8 cellular contexts compared by ENCODE assay signal in genomic region chr6:116279232-116280160, GRCh38. TPM values are rescaled to one million over a fixed set of nuclear protein-coding genes. Genes with fewer than 3 reads are reported as not detected.
DNase-seq lines count a peak whose midpoint lies in the region; ATAC-seq and TF ChIP-seq lines count a peak whose summit lies in the region.

Gene TSPYL1, minus strand, starts transcription at chr6:116279930. Its CDS starts 100 bp downstream, at chr6:116279830.

- H3K27me3 Mint-ChIP-seq in T-helper 17 cell (no peaks in the 10 kb centered on the region), progenitor cell of endocrine pancreas (no peaks in the 10 kb centered on the region)

- H3K9me3 ChIP-seq in T-helper 17 cell (ENCODE audit: control insufficient read depth, low read length, poor library complexity, severe bottlenecking) (no peaks in the 10 kb centered on the region), left ventricle myocardium inferior (replicated peaks) (no peaks in the 10 kb centered on the region)

- H3K36me3 ChIP-seq in left ventricle myocardium inferior: peaks cover 10% of the 10 kb centered on the region

- ATAC-seq in HG02885 (IDR thresholded peaks at IDR 0.05; ENCODE audit: poor library complexity, unreplicated experiment): peak; percentile 93
- peak; percentile 88 for ATAC-seq in T-helper 17 cell

- H3K9me3 Mint-ChIP-seq in progenitor cell of endocrine pancreas (ENCODE audit: low read depth): no peaks in the 10 kb centered on the region

- peak within 1 kb of the TSS; percentile 85 for H3K4me3 ChIP-seq in left ventricle myocardium inferior

- TF ChIP-seq CTCF in left ventricle myocardium inferior (IDR thresholded peaks at IDR 0.05; ENCODE audit: borderline replicate concordance): no peak
- no peak for TF ChIP-seq CTCF in progenitor cell of endocrine pancreas (IDR thresholded peaks at IDR 0.05; ENCODE audit: unreplicated experiment)

- H3K27ac ChIP-seq in left ventricle myocardium inferior (replicated peaks): peak within 1 kb of the TSS; percentile 96

- H3K4me1 ChIP-seq in left ventricle myocardium inferior: peaks cover 67% of the 10 kb centered on the region

- intact Hi-C loops in left ventricle myocardium inferior (cut with micrococcal nuclease): no loop called here

- H3K27ac Mint-ChIP-seq in T-helper 17 cell (peak within 1 kb of the TSS; percentile 98), progenitor cell of endocrine pancreas (peak within 1 kb of the TSS; percentile 100)

- H3K36me3 Mint-ChIP-seq in T-helper 17 cell (ENCODE audit: low read depth) (peaks cover 17% of the 10 kb centered on the region), progenitor cell of endocrine pancreas (ENCODE audit: insufficient read depth) (peaks cover 25% of the 10 kb centered on the region)

- no peaks in the 10 kb centered on the region for H3K27me3 ChIP-seq in left ventricle myocardium inferior (ENCODE audit: low read depth)

- peak; percentile 84 for TF ChIP-seq POLR2A in GM15510 (IDR thresholded peaks at IDR 0.05; ENCODE audit: borderline replicate concordance, extremely low read depth, insufficient read length)

- peak; percentile 84 for DNase-seq in NCI-H1694 treated with DMSO at 0.1 percent for 48 hours (lab: John Stamatoyannopoulos, UW)
- DNase-seq in T-helper 17 cell: peak; percentile 81 to 89 (median 89)
- DNase-seq in amygdala (lab: John Stamatoyannopoulos, UW): peak; percentile 32 to 97 (median 92)
- DNase-seq in left ventricle myocardium inferior: peak; percentile 96
- peak; percentile 87 for DNase-seq in progenitor cell of endocrine pancreas (ENCODE audit: low spot score, unreplicated experiment)
- DNase-seq in ureter (ENCODE audit: low spot score): peak; percentile 98

- peak within 1 kb of the TSS; percentile 99 for H3K4me3 Mint-ChIP-seq in T-helper 17 cell
- H3K4me3 Mint-ChIP-seq in progenitor cell of endocrine pancreas (ENCODE audit: low read depth): peak within 1 kb of the TSS; percentile 99

- H3K4me1 Mint-ChIP-seq in T-helper 17 cell: peaks cover 42% of the 10 kb centered on the region
- peaks cover 42% of the 10 kb centered on the region for H3K4me1 Mint-ChIP-seq in progenitor cell of endocrine pancreas (ENCODE audit: low read depth)

RNA-seq across cellular contexts. Expression of gene TSPYL1, which starts in this region (rescaled TPM):
- total RNA-seq in T-helper 17 cell (100 to 1,000 TPM; 199 to 216 TPM), left ventricle myocardium inferior (89.5 TPM), progenitor cell of endocrine pancreas (101 and 102 TPM in 2 replicates), ureter (118 TPM)

Comparison
In these comparisons a context has a peak if more than half of its experiments do, and no peak if none do; other contexts are left out.
1. Peak in every context shown above with its lines: DNase-seq, ATAC-seq, H3K4me3 ChIP-seq and H3K27ac ChIP-seq.